ENCODE assay signal across 1 cellular context in the genomic region with DNA sequence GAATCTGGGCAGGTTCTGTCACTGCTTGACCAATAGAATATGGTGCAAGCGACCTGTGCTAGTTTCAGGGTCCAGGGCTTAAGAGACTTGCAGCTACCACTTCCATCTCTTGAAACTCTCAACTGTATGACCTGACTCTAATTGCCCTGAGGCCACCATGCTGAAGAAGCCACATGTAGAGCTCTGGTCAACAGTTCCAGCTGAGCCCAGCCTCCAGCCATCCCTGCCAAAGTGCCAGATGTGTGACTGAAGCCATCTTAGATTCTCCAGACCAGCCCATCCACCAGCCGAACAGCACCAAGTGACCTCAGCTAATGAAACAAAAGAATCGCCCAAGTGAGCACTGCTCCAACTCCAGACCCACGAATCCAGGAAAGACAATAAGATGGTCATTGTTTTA.
TF ChIP-seq lines count a peak whose summit lies in the region.

No MANE protein-coding gene starts in this region.

TF ChIP-seq in A549, 52 proteins besides CTCF, POLR2A, EP300 and RAD21:
- TF ChIP-seq ZC3H11A (IDR thresholded peaks at IDR 0.05): no peak
- TF ChIP-seq NFE2L2 (conservative IDR thresholded peaks at IDR 0.05; ENCODE audit: low read length): no peak
- TF ChIP-seq RNF2 (IDR thresholded peaks at IDR 0.05; ENCODE audit: borderline replicate concordance, low read depth): no peak
- TF ChIP-seq CBX2 (IDR thresholded peaks at IDR 0.05; ENCODE audit: borderline replicate concordance, low read depth): no peak
- TF ChIP-seq HMGXB4 (CRISPR knock-in tag; IDR thresholded peaks at IDR 0.05; ENCODE audit: borderline replicate concordance): no peak
- no peak for TF ChIP-seq JUNB (IDR thresholded peaks at IDR 0.05)
- TF ChIP-seq HDAC2 (IDR thresholded peaks at IDR 0.05): no peak
- TF ChIP-seq, protein P1, sequence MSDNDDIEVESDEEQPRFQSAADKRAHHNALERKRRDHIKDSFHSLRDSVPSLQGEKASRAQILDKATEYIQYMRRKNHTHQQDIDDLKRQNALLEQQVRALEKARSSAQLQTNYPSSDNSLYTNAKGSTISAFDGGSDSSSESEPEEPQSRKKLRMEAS (IDR thresholded peaks at IDR 0.05): no peak
- TF ChIP-seq POLR2AphosphoS2 (conservative IDR thresholded peaks at IDR 0.05; ENCODE audit: low read length): no peak
- TF ChIP-seq HOXA7 (CRISPR knock-in tag; IDR thresholded peaks at IDR 0.05): no peak
